8 cellular contexts compared by ENCODE assay signal in the genomic region with DNA sequence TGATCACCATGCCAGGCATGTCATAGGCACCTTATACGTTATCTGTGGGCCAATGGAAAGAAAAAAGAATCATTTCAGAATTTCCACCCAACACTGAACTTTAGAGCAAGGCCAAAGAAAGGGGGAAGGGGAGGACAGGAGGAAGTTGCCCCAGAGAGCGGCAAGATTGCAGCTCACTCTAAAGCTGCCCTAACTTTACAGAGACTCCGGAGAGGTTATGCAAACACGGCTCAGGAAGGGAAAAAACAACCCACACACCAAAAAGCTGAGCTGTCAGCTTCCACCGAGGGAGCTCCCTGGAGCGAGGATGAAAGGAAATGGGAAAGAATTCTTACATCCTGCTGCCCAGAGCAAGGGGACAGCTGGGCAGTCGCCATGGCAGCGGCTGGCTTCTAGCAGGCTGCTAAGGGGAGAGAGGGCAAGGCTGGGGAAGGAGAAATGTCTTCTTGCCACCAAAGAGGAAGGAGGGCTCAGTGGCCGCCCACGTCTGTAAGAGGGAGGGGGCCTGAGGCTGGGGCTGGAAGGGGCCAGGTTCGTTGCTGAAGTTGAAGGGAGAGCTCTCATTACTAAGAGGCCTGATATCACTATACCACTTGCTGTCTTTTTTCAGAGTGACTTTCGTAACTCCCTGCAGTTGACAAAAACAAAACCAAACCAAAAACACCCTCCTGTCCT. TPM values are rescaled to one million over a fixed set of nuclear protein-coding genes. Genes with fewer than 3 reads are reported as not detected.
DNase-seq lines count a peak whose midpoint lies in the region; ATAC-seq lines count a peak whose summit lies in the region.

No MANE protein-coding gene starts in this region.

- H3K4me3 Mint-ChIP-seq in activated CD4-positive, alpha-beta T cell treated with anti-CD3 and anti-CD28 coated beads, Interleukin-2, amount 10 ng/mL, durations not matched to agents 7 days and 5 days: peak overlapping the region; percentile 73
- peak overlapping the region; percentile 83 to 97 for H3K4me3 Mint-ChIP-seq in effector memory CD8-positive, alpha-beta T cell

- peak overlapping the region; percentile 95 for H3K27ac Mint-ChIP-seq in activated CD4-positive, alpha-beta T cell treated with anti-CD3 and anti-CD28 coated beads, Interleukin-2, amount 10 ng/mL, durations not matched to agents 7 days and 5 days
- peak overlapping the region; percentile 86 to 92 for H3K27ac Mint-ChIP-seq in effector memory CD8-positive, alpha-beta T cell

- DNase-seq in activated gamma-delta T cell treated with Interleukin-2 at 50 U/mL for 16 hours: peak; percentile 34
- DNase-seq in activated gamma-delta T cell (lab: John Stamatoyannopoulos, UW): no peak
- peak; percentile 43 for DNase-seq in activated CD4-positive, alpha-beta T cell treated with anti-CD3 and anti-CD28 coated beads, Interleukin-2, amount 10 ng/mL, durations not matched to agents 7 days and 5 days
- no peak for DNase-seq in effector memory CD8-positive, alpha-beta T cell
- peak; percentile 31 for DNase-seq in stimulated activated CD8-positive, alpha-beta memory T cell treated with anti-CD3 and anti-CD28 coated beads, Interleukin-15, amount 100 ng/mL, for 24 hours (ENCODE audit: low read depth)

- no peaks in the 10 kb centered on the region for H3K27me3 Mint-ChIP-seq in activated CD4-positive, alpha-beta T cell treated with anti-CD3 and anti-CD28 coated beads, Interleukin-2, amount 10 ng/mL, durations not matched to agents 7 days and 5 days
- peaks cover 0 to 6% of the 10 kb centered on the region in 2 donors for H3K27me3 Mint-ChIP-seq in effector memory CD8-positive, alpha-beta T cell

- H3K36me3 Mint-ChIP-seq in activated CD4-positive, alpha-beta T cell treated with anti-CD3 and anti-CD28 coated beads, Interleukin-2, amount 10 ng/mL, durations not matched to agents 7 days and 5 days (ENCODE audit: low read depth): peaks cover 74% of the 10 kb centered on the region
- peaks cover 43% of the 10 kb centered on the region for H3K36me3 Mint-ChIP-seq in effector memory CD8-positive, alpha-beta T cell (ENCODE audit: insufficient read depth)

- peak; percentile 39 for ATAC-seq in effector memory CD8-positive, alpha-beta T cell (replicated peaks)
- no peak for ATAC-seq in HG02884 (IDR thresholded peaks at IDR 0.05; ENCODE audit: unreplicated experiment)

- peak overlapping the region; percentile 87 for H3K27ac ChIP-seq in KOPT-K1 (ENCODE audit: low read depth, low read length, poor library complexity, severe bottlenecking)
- H3K27ac ChIP-seq in mesodermal cell (ENCODE audit: low read depth, low read length, severe bottlenecking): peak overlapping the region; percentile 94

- H3K4me3 ChIP-seq in mesodermal cell (ENCODE audit: extremely low read depth, insufficient read depth, low read length, poor library complexity, severe bottlenecking): peak overlapping the region; percentile 5

- WGBS in mesodermal cell (ENCODE audit: insufficient coverage in 2 of 2), 2 experiments: 0% methylated on average over 2 to 5 of the region's 12 CpGs

- H3K36me3 ChIP-seq in KOPT-K1 (ENCODE audit: insufficient read depth, low read length): no peaks in the 10 kb centered on the region
- H3K36me3 ChIP-seq in mesodermal cell (ENCODE audit: control insufficient read depth, insufficient read depth, low read length): peaks cover 36% of the 10 kb centered on the region

- peaks cover 89% of the 10 kb centered on the region for H3K4me1 Mint-ChIP-seq in activated CD4-positive, alpha-beta T cell treated with anti-CD3 and anti-CD28 coated beads, Interleukin-2, amount 10 ng/mL, durations not matched to agents 7 days and 5 days
- peaks cover 63 to 75% of the 10 kb centered on the region in 2 donors for H3K4me1 Mint-ChIP-seq in effector memory CD8-positive, alpha-beta T cell (ENCODE audit: low read depth in 2 of 2)

- CTCF ChIA-PET in activated CD4-positive, alpha-beta T cell treated with anti-CD3 and anti-CD28 coated beads, Interleukin-2, amount 10 ng/mL, durations not matched to agents 7 days and 5 days (lab: Charles Lee): interaction anchor here (0.6 to 2.6 kb wide), 9 partner anchors 9 to 93 kb away, joined by 3 to 12 read pairs (median 4); no protein-coding TSS in a partner anchor

- H3K4me1 ChIP-seq in mesodermal cell (ENCODE audit: control insufficient read depth, insufficient read depth, low read length, poor library complexity, severe bottlenecking): peaks cover 71% of the 10 kb centered on the region

- H3K9me3 Mint-ChIP-seq in activated CD4-positive, alpha-beta T cell treated with anti-CD3 and anti-CD28 coated beads, Interleukin-2, amount 10 ng/mL, durations not matched to agents 7 days and 5 days: no peaks in the 10 kb centered on the region
- no peaks in the 10 kb centered on the region for H3K9me3 Mint-ChIP-seq in effector memory CD8-positive, alpha-beta T cell

- no peaks in the 10 kb centered on the region for H3K9me3 ChIP-seq in KOPT-K1 (ENCODE audit: insufficient read depth, low read length, poor library complexity, severe bottlenecking)
- no peaks in the 10 kb centered on the region for H3K9me3 ChIP-seq in mesodermal cell (ENCODE audit: control insufficient read depth, low read length)

- POLR2A ChIA-PET in activated CD4-positive, alpha-beta T cell treated with anti-CD3 and anti-CD28 coated beads, Interleukin-2, amount 10 ng/mL, durations not matched to agents 7 days and 5 days (lab: Charles Lee): interaction anchor here (1.1 kb wide), 1 partner anchor 85 kb away, joined by 4 read pairs; no protein-coding TSS in a partner anchor

RNA-seq across cellular contexts. Expression of a gene that starts 18.2 kb away (rescaled TPM):
- total RNA-seq in activated CD4-positive, alpha-beta T cell treated with anti-CD3 and anti-CD28 coated beads, Interleukin-2, amount 10 ng/mL, durations not matched to agents 7 days and 5 days: 100 to 1,000 TPM; 780 to 845 TPM
- 247 TPM for polyA plus RNA-seq in mesodermal cell (2013, experiment 1 of 2)
- 194 TPM for polyA plus RNA-seq in mesodermal cell (2013, experiment 2 of 2)

RNA-seq across cellular contexts. Expression of a gene that starts 48.6 kb away (rescaled TPM):
- total RNA-seq in activated CD4-positive, alpha-beta T cell treated with anti-CD3 and anti-CD28 coated beads, Interleukin-2, amount 10 ng/mL, durations not matched to agents 7 days and 5 days: 10 to 100 TPM; 37.5 to 46.2 TPM
- 20.6 TPM for polyA plus RNA-seq in mesodermal cell (2013, experiment 1 of 2)
- 17.8 TPM for polyA plus RNA-seq in mesodermal cell (2013, experiment 2 of 2)

Comparison
In these comparisons a context has a peak if more than half of its experiments do, and no peak if none do; other contexts are left out.
1. DNase-seq: peak in activated gamma-delta T cell treated with Interleukin-2 at 50 U/mL for 16 hours (single experiment), activated CD4-positive, alpha-beta T cell treated with anti-CD3 and anti-CD28 coated beads, Interleukin-2, amount 10 ng/mL, durations not matched to agents 7 days and 5 days (single experiment) and stimulated activated CD8-positive, alpha-beta memory T cell treated with anti-CD3 and anti-CD28 coated beads, Interleukin-15, amount 100 ng/mL, for 24 hours (single experiment); none in activated gamma-delta T cell (single experiment) and effector memory CD8-positive, alpha-beta T cell (0 of 3).